Comparison of ENCODE assay signal across 11 cellular contexts in genomic region chr10:50326757-50327701, GRCh38.
DNase-seq lines count a peak whose midpoint lies in the region; ATAC-seq and TF ChIP-seq lines count a peak whose summit lies in the region.
"Had no signal": no experiment of that assay in that cellular context is flagged by ENCODE, and none has a peak within 500 bp of the region (broad histone marks: within the 10 kb centered on the region; RNA-seq: fewer than 3 reads in every experiment).

No MANE protein-coding gene starts in this region.

- peak overlapping the region; percentile 85 for H3K27ac ChIP-seq in SJSA1

- TF ChIP-seq CTCF in fibroblast of mammary gland (conservative IDR thresholded peaks at IDR 0.05; ENCODE audit: control insufficient read depth, insufficient read depth, low read depth, low read length) = no peak

- DNase-seq in ELR (ENCODE audit: low read depth) = peak; percentile 72
- peak in 1 of 2 experiments; percentile 64 for DNase-seq in SJSA1 (ENCODE audit: low read depth in 1 of 2, low spot score in 2 of 2)
- peak; percentile 85 for DNase-seq in fibroblast of mammary gland (ENCODE audit: low read depth)
- peak; percentile 23 for DNase-seq in putamen (ENCODE audit: low spot score)
- no peak for DNase-seq in Ammon's horn (ENCODE audit: low spot score)
- no peak for DNase-seq in NCI-H2107 (lab: John Stamatoyannopoulos, UW)
- DNase-seq in NCI-H128 (lab: John Stamatoyannopoulos, UW; ENCODE audit: unreplicated experiment) = no peak
- DNase-seq: activated naive CD4-positive, alpha-beta T cell treated with Interleukin-2 at 50 U/mL for 16 hours; NCI-H146; stimulated activated CD4-positive, alpha-beta T cell treated with anti-CD3 and anti-CD28 coated beads, Interleukin-15, amount 100 ng/mL, for 24 hours had no signal

- ATAC-seq in HG03025 (IDR thresholded peaks at IDR 0.05; ENCODE audit: low FRiP score, unreplicated experiment) = no peak

- peaks cover 10% of the 10 kb centered on the region for H3K36me3 ChIP-seq in SJSA1

- H3K4me1 ChIP-seq in SJSA1 (replicated peaks) = peaks cover 40% of the 10 kb centered on the region

- no peaks in the 10 kb centered on the region for H3K9me3 ChIP-seq in SJSA1 (replicated peaks)

- H3K4me3 ChIP-seq in SJSA1 (no peak overlapping the region), fibroblast of mammary gland (ENCODE audit: control insufficient read depth, low read depth, low read length) (no peak overlapping the region)

- H3K27me3 ChIP-seq in SJSA1 (replicated peaks) = no peaks in the 10 kb centered on the region

Comparison
In these comparisons a context has a peak if more than half of its experiments do, and no peak if none do; other contexts are left out.
1. DNase-seq: peak in ELR (single experiment), fibroblast of mammary gland (single experiment) and putamen (single experiment); none in Ammon's horn (single experiment), NCI-H2107 (single experiment) and NCI-H128 (single experiment).